25 cellular contexts compared by ENCODE assay signal in the genomic region with DNA sequence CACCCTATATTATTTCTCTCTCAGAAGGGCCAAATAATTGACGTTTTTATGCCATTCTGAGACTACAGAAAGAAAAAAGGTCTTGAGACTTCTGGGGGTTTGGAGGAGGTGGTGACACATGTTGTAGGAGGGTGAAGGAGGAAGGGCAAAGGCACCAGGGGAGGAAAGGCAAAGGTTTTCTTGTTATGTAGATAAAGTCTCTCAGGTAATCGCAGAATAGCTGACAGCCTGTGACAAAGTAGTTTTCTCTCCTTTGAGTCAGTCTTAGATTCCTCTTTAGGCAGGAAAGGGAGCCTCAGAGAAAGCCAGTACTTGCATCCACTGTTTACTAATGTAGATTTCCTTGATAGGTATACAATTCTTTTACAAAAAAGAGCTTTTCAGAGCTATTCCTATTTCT. TPM values are rescaled to one million over a fixed set of nuclear protein-coding genes. Genes with fewer than 3 reads are reported as not detected.
A peak's percentile ranks its signal among the peaks of the same experiment; 100 is the strongest.
DNase-seq lines count a peak whose midpoint lies in the region; ATAC-seq and TF ChIP-seq lines count a peak whose summit lies in the region.
"Had no signal": no experiment of that assay in that cellular context is flagged by ENCODE, and none has a peak within 500 bp of the region (broad histone marks: within the 10 kb centered on the region; RNA-seq: fewer than 3 reads in every experiment).

No MANE protein-coding gene starts in this region.

- no peak overlapping the region for H2BK5ac ChIP-seq in H9 (ENCODE audit: insufficient read length, low read length)

- POLR2A ChIA-PET in Panc1 (lab: Charles Lee) = no interaction called here

- no TSS peak for BruUV-seq in Panc1 (replicated peaks; lab: Mats Ljungman, UMichigan)

- H2AK5ac ChIP-seq in H9 (ENCODE audit: insufficient read length, low read length) = no peak overlapping the region

- H3K9me3 ChIP-seq in BLaER1 treated with 17β-estradiol and CSF1 and Interleukin-3, amounts not matched to agents 10 nM and 100 nM (replicated peaks in 1 of 11) = peaks cover 0 to 26% (median 14%) of the 10 kb centered on the region in 11 experiments; a peak in 15 of 22 replicates
- H3K9me3 ChIP-seq in H9 (ENCODE audit: control insufficient read depth, low read depth, low read length) = no peaks in the 10 kb centered on the region
- H3K9me3 ChIP-seq in Panc1 (ENCODE audit: control insufficient read depth, insufficient read depth, low read depth, low read length) = no peaks in the 10 kb centered on the region
- H3K9me3 ChIP-seq in iPS-15b (ENCODE audit: control insufficient read depth, insufficient read depth, low read length) = no peaks in the 10 kb centered on the region
- H3K9me3 ChIP-seq: body of pancreas, Caco-2, HAP-1, heart right ventricle, psoas muscle, SJCRH30, uterus had no signal

- peaks cover 34 to 52% (median 42%) of the 10 kb centered on the region in 10 experiments for H3K4me1 ChIP-seq in BLaER1 treated with 17β-estradiol and CSF1 and Interleukin-3, amounts not matched to agents 10 nM and 100 nM
- H3K4me1 ChIP-seq in H9 (ENCODE audit: insufficient read depth, low read length) = peaks cover 5% of the 10 kb centered on the region
- peaks cover 14% of the 10 kb centered on the region for H3K4me1 ChIP-seq in Panc1 (ENCODE audit: control insufficient read depth, insufficient read depth, low read length)
- peaks cover 24% of the 10 kb centered on the region for H3K4me1 ChIP-seq in iPS-15b (ENCODE audit: control insufficient read depth, insufficient read depth, low read length)
- H3K4me1 ChIP-seq: Caco-2, psoas muscle, SJCRH30 had no signal

- no peaks in the 10 kb centered on the region for H3K79me1 ChIP-seq in H9 (ENCODE audit: insufficient read depth, low read depth, low read length, poor library complexity, severe bottlenecking)

- peak overlapping the region; percentile 17 to 96 (median 83); a peak in 19 of 22 replicates for H3K4me2 ChIP-seq in BLaER1 treated with 17β-estradiol and CSF1 and Interleukin-3, amounts not matched to agents 10 nM and 100 nM
- peak overlapping the region; percentile 13 for H3K4me2 ChIP-seq in H9 (ENCODE audit: insufficient read depth, insufficient read length, low read length)

- peaks cover 0 to 3% (median 3%) of the 10 kb centered on the region in 3 experiments; a peak in 3 of 7 replicates for H3K36me3 Mint-ChIP-seq in H9 (ENCODE audit: insufficient read depth in 1 of 3, low read depth in 3 of 3)

- in situ Hi-C loops in Panc1 (cut with HindIII; ENCODE audit: low pct_unique_long_range_greater_than_20kb, low sequenced_read_pairs) = no loop called here

- peaks cover 9% of the 10 kb centered on the region; the same call in 1 of the 2 replicates for H3K27me3 Mint-ChIP-seq in H9 (ENCODE audit: low read depth)
- H3K27me3 Mint-ChIP-seq: activated naive CD4-positive, alpha-beta T cell treated with anti-CD3 and anti-CD28 coated beads, Interleukin-2, amount 50 U/mL, for 24 hours had no signal

- H3K4me1 Mint-ChIP-seq in H9 = peaks cover 37 to 38% of the 10 kb centered on the region in 2 experiments

- no peak overlapping the region for H2BK15ac ChIP-seq in H9 (ENCODE audit: low read depth, low read length)

- H3K79me2 ChIP-seq in H9 (ENCODE audit: insufficient read depth, low read length) = no peaks in the 10 kb centered on the region

- H2BK12ac ChIP-seq in H9 (ENCODE audit: insufficient read length, low read depth, low read length) = no peak overlapping the region

- peak; percentile 44 for DNase-seq in H9
- no peak for DNase-seq in Panc1 (ENCODE audit: low read depth, low spot score)
- no peak for DNase-seq in NCI-H2227 treated with DMSO at 0.1 percent for 48 hours (lab: John Stamatoyannopoulos, UW)
- no peak for DNase-seq in SW 1271 (lab: John Stamatoyannopoulos, UW)
- DNase-seq: body of pancreas; Caco-2; heart right ventricle; kidney; mammary epithelial cell; MM.1S; naive thymus-derived CD4-positive, alpha-beta T cell; NCI-H1930; NCI-H446; psoas muscle; SJCRH30; stimulated activated CD4-positive, alpha-beta T cell treated with anti-CD3 and anti-CD28 coated beads, Interleukin-4, amount 100 ng/mL, for 4 hours; uterus had no signal

- H3K4ac ChIP-seq in H9 (ENCODE audit: low read depth, low read length) = no peak overlapping the region

- peaks cover 0 to 3% of the 10 kb centered on the region in 2 experiments; a peak in 1 of 5 replicates for H3K9me3 Mint-ChIP-seq in H9

- TF ChIP-seq CTCF in H9 (conservative IDR thresholded peaks at IDR 0.05) = no peak
- no peak for TF ChIP-seq CTCF in Panc1 (IDR thresholded peaks at IDR 0.05)

- H3K27ac ChIP-seq in BLaER1 treated with 17β-estradiol and CSF1 and Interleukin-3, amounts not matched to agents 10 nM and 100 nM = peak overlapping the region in 9 of 11 experiments; percentile 86 to 99 (median 96); a peak in 12 of 22 replicates
- H3K27ac ChIP-seq in H9 (ENCODE audit: insufficient read length, low read depth, low read length) (peak overlapping the region; percentile 81), Panc1 (ENCODE audit: low read length) (peak overlapping the region; percentile 99)
- H3K27ac ChIP-seq: body of pancreas, heart right ventricle, psoas muscle, SJCRH30, uterus had no signal

- ATAC-seq in Panc1 = no peak
- no peak for ATAC-seq in HG02642 (IDR thresholded peaks at IDR 0.05; ENCODE audit: poor library complexity, unreplicated experiment)
- no peak for ATAC-seq in HG03342 (IDR thresholded peaks at IDR 0.05; ENCODE audit: unreplicated experiment)
- ATAC-seq: body of pancreas; heart right ventricle; naive thymus-derived CD4-positive, alpha-beta T cell; psoas muscle had no signal

- no peaks in the 10 kb centered on the region for H3K27me3 ChIP-seq in BLaER1 treated with 17β-estradiol and CSF1 and Interleukin-3, amounts not matched to agents 10 nM and 100 nM
- no peaks in the 10 kb centered on the region for H3K27me3 ChIP-seq in H9 (ENCODE audit: insufficient read depth, low read length)
- no peaks in the 10 kb centered on the region for H3K27me3 ChIP-seq in Panc1 (ENCODE audit: control insufficient read depth, insufficient read depth, low read length)
- no peaks in the 10 kb centered on the region for H3K27me3 ChIP-seq in iPS-15b (ENCODE audit: control insufficient read depth, insufficient read depth, low read length)
- H3K27me3 ChIP-seq: SJCRH30 had no signal

- no peak overlapping the region for H3K4me3 ChIP-seq in BLaER1 treated with 17β-estradiol and CSF1 and Interleukin-3, amounts not matched to agents 10 nM and 100 nM
- H3K4me3 ChIP-seq in Panc1 (ENCODE audit: low read depth in 2 of 2, low read length in 2 of 2) = no peak overlapping the region
- H3K4me3 ChIP-seq in iPS-15b (ENCODE audit: low read depth, low read length) = peak overlapping the region; percentile 63
- H3K4me3 ChIP-seq: body of pancreas, HAP-1, heart right ventricle, psoas muscle, SJCRH30, smooth muscle cell, uterus had no signal

- no CpG with 5 or more reads among the region's 2 CpGs for WGBS in H9 (ENCODE audit: extremely low coverage, insufficient read length, low lambda C conversion rate)

- no peak overlapping the region for H3K14ac ChIP-seq in H9 (ENCODE audit: insufficient read depth, low read length)

- no peak overlapping the region; a peak in 4 of 5 replicates for H3K4me3 Mint-ChIP-seq in H9
- H3K4me3 Mint-ChIP-seq: activated naive CD4-positive, alpha-beta T cell treated with anti-CD3 and anti-CD28 coated beads, Interleukin-2, amount 50 U/mL, for 24 hours had no signal

- no peak overlapping the region for H3K56ac ChIP-seq in H9 (ENCODE audit: insufficient read length, low read depth, low read length)

- no peak overlapping the region for H4K5ac ChIP-seq in H9 (ENCODE audit: insufficient read length, low read depth, low read length)

- H3T11ph ChIP-seq in H9 (ENCODE audit: low read length) = no peak overlapping the region

- no peak overlapping the region for H3K23ac ChIP-seq in H9 (ENCODE audit: insufficient read length, low read depth, low read length)

- H2AFZ ChIP-seq in H9 (ENCODE audit: low read length) = no peak overlapping the region

- no peak overlapping the region for H4K8ac ChIP-seq in H9 (replicated peaks; ENCODE audit: insufficient read length, low read depth, low read length)

- CTCF ChIA-PET in Panc1 (lab: Charles Lee) = no interaction called here

- no peaks in the 10 kb centered on the region for H3K36me3 ChIP-seq in BLaER1 treated with 17β-estradiol and CSF1 and Interleukin-3, amounts not matched to agents 10 nM and 100 nM
- H3K36me3 ChIP-seq in Panc1 (ENCODE audit: control insufficient read depth, insufficient read depth, low read length) (no peaks in the 10 kb centered on the region; the same call in 1 of the 2 replicates), iPS-15b (ENCODE audit: control insufficient read depth, insufficient read depth, low read length) (no peaks in the 10 kb centered on the region)
- H3K36me3 ChIP-seq: HAP-1, heart right ventricle, SJCRH30, uterus had no signal

- peak overlapping the region; percentile 95 to 100 (median 98); a peak in 6 of 7 replicates for H3K27ac Mint-ChIP-seq in H9
- H3K27ac Mint-ChIP-seq: activated naive CD4-positive, alpha-beta T cell treated with anti-CD3 and anti-CD28 coated beads, Interleukin-2, amount 50 U/mL, for 24 hours had no signal

- no peak overlapping the region for H2BK120ac ChIP-seq in H9 (ENCODE audit: low read depth, low read length, poor library complexity, severe bottlenecking)

- H3K18ac ChIP-seq in H9 (ENCODE audit: insufficient read length, low read depth, low read length) = no peak overlapping the region

- H4K91ac ChIP-seq in H9 (ENCODE audit: insufficient read length, low read depth, low read length) = no peak overlapping the region

- H2BK20ac ChIP-seq in H9 (ENCODE audit: low read depth, low read length, poor library complexity, severe bottlenecking) = no peak overlapping the region

- peaks cover 10% of the 10 kb centered on the region for H3K23me2 ChIP-seq in H9 (ENCODE audit: insufficient read length, low read depth, low read length, poor library complexity, severe bottlenecking)

- peaks cover 0 to 10% (median 0%) of the 10 kb centered on the region in 11 experiments; a peak in 4 of 22 replicates for H4K20me1 ChIP-seq in BLaER1 treated with 17β-estradiol and CSF1 and Interleukin-3, amounts not matched to agents 10 nM and 100 nM
- no peaks in the 10 kb centered on the region for H4K20me1 ChIP-seq in H9 (ENCODE audit: control insufficient read depth, insufficient read depth, insufficient read length)

- intact Hi-C loops in Panc1 (cut with micrococcal nuclease; ENCODE audit: unreplicated experiment) = no loop called here

- peak overlapping the region in 6 of 11 experiments; percentile 23 to 98 (median 72); a peak in 7 of 22 replicates for H3K9ac ChIP-seq in BLaER1 treated with 17β-estradiol and CSF1 and Interleukin-3, amounts not matched to agents 10 nM and 100 nM
- no peak overlapping the region for H3K9ac ChIP-seq in H9 (ENCODE audit: extremely low read depth, insufficient read length, low read length)
- peak overlapping the region; percentile 77 for H3K9ac ChIP-seq in iPS-15b (ENCODE audit: low read depth, low read length)

RNA-seq across cellular contexts. Expression of a gene that starts 23.6 kb away (rescaled TPM):
- not detected in 2 replicates for total RNA-seq in H9 (2021)
- total RNA-seq in Panc1 (2021; ENCODE audit: unreplicated experiment) = not detected
- polyA plus RNA-seq in Panc1 (2012; ENCODE audit: insufficient read length) = not detected
- total RNA-seq: body of pancreas; Caco-2; heart right ventricle; kidney; mammary epithelial cell; naive thymus-derived CD4-positive, alpha-beta T cell; psoas muscle; SJCRH30; smooth muscle cell; subcutaneous adipose tissue; uterus had no signal
- polyA plus RNA-seq: heart right ventricle; mammary epithelial cell; naive thymus-derived CD4-positive, alpha-beta T cell; psoas muscle; smooth muscle cell had no signal
